ENCODE assay signal across 12 cellular contexts in genomic region chr4:9271719-9272118, GRCh38. TPM values are rescaled to one million over a fixed set of nuclear protein-coding genes. Genes with fewer than 3 reads are reported as not detected.
DNase-seq lines count a peak whose midpoint lies in the region; ATAC-seq and TF ChIP-seq lines count a peak whose summit lies in the region.
"Not testable (repeated sequence)": the region's sequence is repeated elsewhere in the genome, so short reads cannot be mapped to it uniquely, and the experiment has no call there.
"Had no signal": no experiment of that assay in that cellular context is flagged by ENCODE, and none has a peak within 500 bp of the region (broad histone marks: within the 10 kb centered on the region; RNA-seq: fewer than 3 reads in every experiment).

No MANE protein-coding gene starts in this region.

- not testable (repeated sequence) for TF ChIP-seq EP300 in ovary (IDR thresholded peaks at IDR 0.05)

- H3K4me3 ChIP-seq in Peyer's patch; effector memory CD4-positive, alpha-beta T cell (ENCODE audit: insufficient read depth, low read depth, low read length, poor library complexity, severe bottlenecking); left lung; ovary; upper lobe of right lung: not testable (repeated sequence)

- not testable (repeated sequence) for H3K27ac ChIP-seq in Peyer's patch; effector memory CD4-positive, alpha-beta T cell (ENCODE audit: insufficient read depth, low read length, poor library complexity, severe bottlenecking); left lung; ovary; upper lobe of right lung

- 80 to 90% (median 86%) methylated on average over 5 to 8 of the region's 10 CpGs for WGBS in ovary, 3 donors

- not testable (repeated sequence) for H3K27me3 ChIP-seq in Peyer's patch; effector memory CD4-positive, alpha-beta T cell (replicated peaks; ENCODE audit: control insufficient read depth, insufficient read depth, low read length, poor library complexity, severe bottlenecking); left lung; ovary; upper lobe of right lung

- POLR2A ChIA-PET in activated CD4-positive, alpha-beta memory T cell treated with anti-CD3 and anti-CD28 coated beads, Interleukin-2, amount 10 ng/mL, durations not matched to agents 7 days and 5 days (lab: Charles Lee), result not testable (repeated sequence)

- ATAC-seq in left lung, upper lobe of right lung: not testable (repeated sequence)

- H3K27ac Mint-ChIP-seq in activated CD4-positive, alpha-beta memory T cell treated with anti-CD3 and anti-CD28 coated beads, Interleukin-2, amount 10 ng/mL, durations not matched to agents 7 days and 5 days, result not testable (repeated sequence)

- not testable (repeated sequence) for H3K4me1 Mint-ChIP-seq in activated CD4-positive, alpha-beta memory T cell treated with anti-CD3 and anti-CD28 coated beads, Interleukin-2, amount 10 ng/mL, durations not matched to agents 7 days and 5 days

- H3K9me3 Mint-ChIP-seq in activated CD4-positive, alpha-beta memory T cell treated with anti-CD3 and anti-CD28 coated beads, Interleukin-2, amount 10 ng/mL, durations not matched to agents 7 days and 5 days, result not testable (repeated sequence)

- not testable (repeated sequence) for TF ChIP-seq CTCF in Peyer's patch (IDR thresholded peaks at IDR 0.05); left lung (IDR thresholded peaks at IDR 0.05); ovary (IDR thresholded peaks at IDR 0.05); upper lobe of right lung (IDR thresholded peaks at IDR 0.05)

- H3K9me3 ChIP-seq in Peyer's patch; effector memory CD4-positive, alpha-beta T cell (ENCODE audit: control insufficient read depth, low read length); left lung; ovary; upper lobe of right lung: not testable (repeated sequence)

- peak in 2 of 3 donors; percentile 57 to 79 for DNase-seq in Peyer's patch
- peak; percentile 20 for DNase-seq in activated CD4-positive, alpha-beta memory T cell treated with anti-CD3 and anti-CD28 coated beads, Interleukin-2, amount 10 ng/mL, durations not matched to agents 7 days and 5 days
- DNase-seq in activated gamma-delta T cell treated with Interleukin-2 at 50 U/mL for 16 hours, result peak; percentile 12
- peak in 2 of 3 donors; percentile 0 to 2 for DNase-seq in effector memory CD4-positive, alpha-beta T cell
- DNase-seq in left lung, result peak; percentile 36 to 91
- DNase-seq in ovary, result peak in 4 of 5 donors; percentile 21 to 65 (median 46)
- peak; percentile 3 for DNase-seq in stimulated activated CD4-positive, alpha-beta T cell treated with anti-CD3 and anti-CD28 coated beads, Interleukin-4, amount 100 ng/mL, for 24 hours
- DNase-seq in upper lobe of right lung, result peak; percentile 76

- CTCF ChIA-PET in activated CD4-positive, alpha-beta memory T cell treated with anti-CD3 and anti-CD28 coated beads, Interleukin-2, amount 10 ng/mL, durations not matched to agents 7 days and 5 days (lab: Charles Lee), result not testable (repeated sequence)

- H3K4me1 ChIP-seq in Peyer's patch; effector memory CD4-positive, alpha-beta T cell (ENCODE audit: control insufficient read depth, insufficient read depth, low read length, poor library complexity, severe bottlenecking); left lung; ovary (ENCODE audit: insufficient read depth); upper lobe of right lung: not testable (repeated sequence)

- not testable (repeated sequence) for H3K27me3 Mint-ChIP-seq in activated CD4-positive, alpha-beta memory T cell treated with anti-CD3 and anti-CD28 coated beads, Interleukin-2, amount 10 ng/mL, durations not matched to agents 7 days and 5 days

- intact Hi-C loops in left lung (cut with DNase I); ovary (cut with DNase I); upper lobe of right lung (cut with DNase I): not testable (repeated sequence)

- H3K36me3 ChIP-seq in Peyer's patch; effector memory CD4-positive, alpha-beta T cell (ENCODE audit: control insufficient read depth, insufficient read depth, low read length); left lung; ovary; upper lobe of right lung: not testable (repeated sequence)

- not testable (repeated sequence) for H3K36me3 Mint-ChIP-seq in activated CD4-positive, alpha-beta memory T cell treated with anti-CD3 and anti-CD28 coated beads, Interleukin-2, amount 10 ng/mL, durations not matched to agents 7 days and 5 days (ENCODE audit: low read depth)

- not testable (repeated sequence) for H3K4me3 Mint-ChIP-seq in activated CD4-positive, alpha-beta memory T cell treated with anti-CD3 and anti-CD28 coated beads, Interleukin-2, amount 10 ng/mL, durations not matched to agents 7 days and 5 days

- not testable (repeated sequence) for TF ChIP-seq POLR2A in Peyer's patch (IDR thresholded peaks at IDR 0.05); ovary (IDR thresholded peaks at IDR 0.05)

RNA-seq across cellular contexts. Expression of gene USP17L22, which starts 4.3 kb away (rescaled TPM):
- not detected for total RNA-seq in Peyer's patch
- not detected for total RNA-seq in activated CD4-positive, alpha-beta memory T cell treated with anti-CD3 and anti-CD28 coated beads, Interleukin-2, amount 10 ng/mL, durations not matched to agents 7 days and 5 days
- not detected for total RNA-seq in left lung
- total RNA-seq in ovary, result not detected
- polyA plus RNA-seq in ovary, result not detected
- not detected for total RNA-seq in upper lobe of right lung
- total RNA-seq: CD4-positive, CD25-positive, alpha-beta regulatory T cell; frontal cortex; H7; HT1080 had no signal
- polyA plus RNA-seq: CD4-positive, CD25-positive, alpha-beta regulatory T cell had no signal

RNA-seq across cellular contexts. Expression of gene USP17L21, which starts 9.0 kb away (rescaled TPM):
- total RNA-seq in Peyer's patch (not detected), left lung (not detected), ovary (not detected), upper lobe of right lung (not detected)
- total RNA-seq in activated CD4-positive, alpha-beta memory T cell treated with anti-CD3 and anti-CD28 coated beads, Interleukin-2, amount 10 ng/mL, durations not matched to agents 7 days and 5 days, result not detected
- polyA plus RNA-seq in ovary, result not detected
- total RNA-seq: CD4-positive, CD25-positive, alpha-beta regulatory T cell; frontal cortex; H7; HT1080 had no signal
- polyA plus RNA-seq: CD4-positive, CD25-positive, alpha-beta regulatory T cell had no signal

RNA-seq across cellular contexts. Expression of gene USP17L20, which starts 13.8 kb away (rescaled TPM):
- total RNA-seq in Peyer's patch (not detected), left lung (not detected), ovary (not detected), upper lobe of right lung (not detected)
- not detected for total RNA-seq in activated CD4-positive, alpha-beta memory T cell treated with anti-CD3 and anti-CD28 coated beads, Interleukin-2, amount 10 ng/mL, durations not matched to agents 7 days and 5 days
- polyA plus RNA-seq in ovary, result not detected
- total RNA-seq: CD4-positive, CD25-positive, alpha-beta regulatory T cell; frontal cortex; H7; HT1080 had no signal
- polyA plus RNA-seq: CD4-positive, CD25-positive, alpha-beta regulatory T cell had no signal

RNA-seq across cellular contexts. Expression of gene USP17L19, which starts 18.5 kb away (rescaled TPM):
- total RNA-seq in Peyer's patch (not detected), left lung (not detected), ovary (not detected), upper lobe of right lung (not detected)
- not detected for total RNA-seq in activated CD4-positive, alpha-beta memory T cell treated with anti-CD3 and anti-CD28 coated beads, Interleukin-2, amount 10 ng/mL, durations not matched to agents 7 days and 5 days
- polyA plus RNA-seq in ovary, result not detected
- total RNA-seq: CD4-positive, CD25-positive, alpha-beta regulatory T cell; frontal cortex; H7; HT1080 had no signal
- polyA plus RNA-seq: CD4-positive, CD25-positive, alpha-beta regulatory T cell had no signal

RNA-seq across cellular contexts. Expression of gene USP17L18, which starts 23.3 kb away (rescaled TPM):
- not detected for total RNA-seq in Peyer's patch
- not detected for total RNA-seq in activated CD4-positive, alpha-beta memory T cell treated with anti-CD3 and anti-CD28 coated beads, Interleukin-2, amount 10 ng/mL, durations not matched to agents 7 days and 5 days
- not detected for total RNA-seq in left lung
- not detected for total RNA-seq in ovary
- not detected for polyA plus RNA-seq in ovary
- total RNA-seq in upper lobe of right lung, result not detected
- total RNA-seq: CD4-positive, CD25-positive, alpha-beta regulatory T cell; frontal cortex; H7; HT1080 had no signal
- polyA plus RNA-seq: CD4-positive, CD25-positive, alpha-beta regulatory T cell had no signal

Comparison
In these comparisons a context has a peak if more than half of its experiments do, and no peak if none do; other contexts are left out.
1. DNase-seq: peak in every context shown above with its lines; median percentile 76 in upper lobe of right lung; 68 in Peyer's patch; 64 in left lung; 46 in ovary; 20 in activated CD4-positive, alpha-beta memory T cell treated with anti-CD3 and anti-CD28 coated beads, Interleukin-2, amount 10 ng/mL, durations not matched to agents 7 days and 5 days; 12 in activated gamma-delta T cell treated with Interleukin-2 at 50 U/mL for 16 hours; 3 in stimulated activated CD4-positive, alpha-beta T cell treated with anti-CD3 and anti-CD28 coated beads, Interleukin-4, amount 100 ng/mL, for 24 hours; 1 in effector memory CD4-positive, alpha-beta T cell.